In the genomic region with DNA sequence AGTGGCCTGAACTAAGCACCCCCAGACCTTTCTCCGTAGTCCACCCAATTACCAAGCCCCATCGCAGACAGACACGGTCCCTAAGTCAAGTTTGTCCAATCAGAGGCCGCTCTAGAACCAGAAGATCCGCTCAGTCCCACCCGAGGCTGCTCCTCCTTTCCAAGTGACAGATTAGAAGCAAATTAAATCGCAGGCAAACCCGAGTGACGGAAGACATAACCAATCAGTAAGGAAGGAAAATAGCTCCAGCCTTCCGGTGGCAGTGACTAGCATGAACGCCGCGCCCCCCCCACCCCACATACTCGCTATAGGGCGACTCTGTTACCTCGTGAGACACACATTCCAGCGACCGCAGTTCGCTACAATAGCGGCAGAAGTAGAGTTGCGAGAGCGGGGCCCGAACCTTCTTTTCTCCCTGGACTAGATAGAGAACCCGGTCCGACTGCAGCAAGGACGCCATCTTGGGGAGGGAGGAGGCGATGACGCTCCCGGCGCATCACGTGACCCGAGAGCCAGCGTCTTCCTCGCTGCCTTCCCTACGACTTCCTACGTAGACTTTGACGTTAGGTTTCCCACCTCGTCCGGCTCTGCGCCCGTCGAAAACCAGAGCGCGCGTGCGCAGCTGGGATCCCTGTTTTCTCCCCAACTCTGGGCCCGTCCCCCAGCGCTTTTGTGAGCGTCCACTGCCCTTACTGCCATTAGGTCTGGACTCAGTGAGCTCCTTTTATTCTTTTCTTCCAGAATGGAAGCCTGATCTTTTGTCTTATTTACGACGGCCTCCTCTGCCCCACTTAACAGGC, we compare ENCODE assay signal across 1 cellular context.
TF ChIP-seq lines count a peak whose summit lies in the region.

A gene (minus strand): TSS at position 484 of the 800 bp plus-strand sequence. CDS start 24 bp downstream, at position 460.

TF ChIP-seq in HEK293, 187 proteins besides CTCF, POLR2A, EP300 and RAD21 (continued from another document and continues in another):
- no peak for TF ChIP-seq ZNF701 (tag by site-specific recombination; IDR thresholded peaks at IDR 0.05)
- TF ChIP-seq, protein P1, sequence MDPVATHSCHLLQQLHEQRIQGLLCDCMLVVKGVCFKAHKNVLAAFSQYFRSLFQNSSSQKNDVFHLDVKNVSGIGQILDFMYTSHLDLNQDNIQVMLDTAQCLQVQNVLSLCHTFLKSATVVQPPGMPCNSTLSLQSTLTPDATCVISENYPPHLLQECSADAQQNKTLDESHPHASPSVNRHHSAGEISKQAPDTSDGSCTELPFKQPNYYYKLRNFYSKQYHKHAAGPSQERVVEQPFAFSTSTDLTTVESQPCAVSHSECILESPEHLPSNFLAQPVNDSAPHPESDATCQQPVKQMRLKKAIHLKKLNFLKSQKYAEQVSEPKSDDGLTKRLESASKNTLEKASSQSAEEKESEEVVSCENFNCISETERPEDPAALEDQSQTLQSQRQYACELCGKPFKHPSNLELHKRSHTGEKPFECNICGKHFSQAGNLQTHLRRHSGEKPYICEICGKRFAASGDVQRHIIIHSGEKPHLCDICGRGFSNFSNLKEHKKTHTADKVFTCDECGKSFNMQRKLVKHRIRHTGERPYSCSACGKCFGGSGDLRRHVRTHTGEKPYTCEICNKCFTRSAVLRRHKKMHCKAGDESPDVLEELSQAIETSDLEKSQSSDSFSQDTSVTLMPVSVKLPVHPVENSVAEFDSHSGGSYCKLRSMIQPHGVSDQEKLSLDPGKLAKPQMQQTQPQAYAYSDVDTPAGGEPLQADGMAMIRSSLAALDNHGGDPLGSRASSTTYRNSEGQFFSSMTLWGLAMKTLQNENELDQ (tag by site-specific recombination; IDR thresholded peaks at IDR 0.05; ENCODE audit: low read depth): no peak
- 0 out of 2 replicates have a peak, but pooled peaks have one; percentile 47 for TF ChIP-seq ZNF391 (tag by site-specific recombination; IDR thresholded peaks at IDR 0.05; ENCODE audit: borderline replicate concordance, low read depth)
- peak; percentile 55; the same call in 1 of the 2 replicates for TF ChIP-seq ZNF2 (tag by site-specific recombination; IDR thresholded peaks at IDR 0.05)
- peak; percentile 20; the same call in 1 of the 2 replicates for TF ChIP-seq EGR2 (tag by site-specific recombination; IDR thresholded peaks at IDR 0.05; ENCODE audit: low read depth)
- TF ChIP-seq ZNF140 (tag by site-specific recombination; IDR thresholded peaks at IDR 0.05): no peak
- TF ChIP-seq, protein P2, sequence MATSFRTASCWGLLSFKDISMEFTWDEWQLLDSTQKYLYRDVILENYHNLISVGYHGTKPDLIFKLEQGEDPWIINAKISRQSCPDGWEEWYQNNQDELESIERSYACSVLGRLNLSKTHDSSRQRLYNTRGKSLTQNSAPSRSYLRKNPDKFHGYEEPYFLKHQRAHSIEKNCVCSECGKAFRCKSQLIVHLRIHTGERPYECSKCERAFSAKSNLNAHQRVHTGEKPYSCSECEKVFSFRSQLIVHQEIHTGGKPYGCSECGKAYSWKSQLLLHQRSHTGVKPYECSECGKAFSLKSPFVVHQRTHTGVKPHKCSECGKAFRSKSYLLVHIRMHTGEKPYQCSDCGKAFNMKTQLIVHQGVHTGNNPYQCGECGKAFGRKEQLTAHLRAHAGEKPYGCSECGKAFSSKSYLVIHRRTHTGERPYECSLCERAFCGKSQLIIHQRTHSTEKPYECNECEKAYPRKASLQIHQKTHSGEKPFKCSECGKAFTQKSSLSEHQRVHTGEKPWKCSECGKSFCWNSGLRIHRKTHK (tag by site-specific recombination; IDR thresholded peaks at IDR 0.05): no peak
- TF ChIP-seq ZNF600 (tag by site-specific recombination; IDR thresholded peaks at IDR 0.05): no peak
- no peak for TF ChIP-seq ZNF214 (tag by site-specific recombination; IDR thresholded peaks at IDR 0.05; ENCODE audit: borderline replicate concordance)
- peak; percentile 87 for TF ChIP-seq ZNF366 (tag by site-specific recombination; conservative IDR thresholded peaks at IDR 0.05)
- no peak for TF ChIP-seq ZNF184 (tag by site-specific recombination; IDR thresholded peaks at IDR 0.05)
- no peak for TF ChIP-seq ZNF112 (tag by site-specific recombination; IDR thresholded peaks at IDR 0.05)
- TF ChIP-seq, protein P3, sequence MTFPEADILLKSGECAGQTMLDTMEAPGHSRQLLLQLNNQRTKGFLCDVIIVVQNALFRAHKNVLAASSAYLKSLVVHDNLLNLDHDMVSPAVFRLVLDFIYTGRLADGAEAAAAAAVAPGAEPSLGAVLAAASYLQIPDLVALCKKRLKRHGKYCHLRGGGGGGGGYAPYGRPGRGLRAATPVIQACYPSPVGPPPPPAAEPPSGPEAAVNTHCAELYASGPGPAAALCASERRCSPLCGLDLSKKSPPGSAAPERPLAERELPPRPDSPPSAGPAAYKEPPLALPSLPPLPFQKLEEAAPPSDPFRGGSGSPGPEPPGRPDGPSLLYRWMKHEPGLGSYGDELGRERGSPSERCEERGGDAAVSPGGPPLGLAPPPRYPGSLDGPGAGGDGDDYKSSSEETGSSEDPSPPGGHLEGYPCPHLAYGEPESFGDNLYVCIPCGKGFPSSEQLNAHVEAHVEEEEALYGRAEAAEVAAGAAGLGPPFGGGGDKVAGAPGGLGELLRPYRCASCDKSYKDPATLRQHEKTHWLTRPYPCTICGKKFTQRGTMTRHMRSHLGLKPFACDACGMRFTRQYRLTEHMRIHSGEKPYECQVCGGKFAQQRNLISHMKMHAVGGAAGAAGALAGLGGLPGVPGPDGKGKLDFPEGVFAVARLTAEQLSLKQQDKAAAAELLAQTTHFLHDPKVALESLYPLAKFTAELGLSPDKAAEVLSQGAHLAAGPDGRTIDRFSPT (tag by site-specific recombination; IDR thresholded peaks at IDR 0.05): no peak
- no peak for TF ChIP-seq ZBTB7A (tag by site-specific recombination; IDR thresholded peaks at IDR 0.05; ENCODE audit: low read depth)
- TF ChIP-seq ZFP41 (tag by site-specific recombination; IDR thresholded peaks at IDR 0.05; ENCODE audit: borderline replicate concordance): no peak
- no peak for TF ChIP-seq ZNF555 (tag by site-specific recombination; conservative IDR thresholded peaks at IDR 0.05)
- TF ChIP-seq, protein P4, sequence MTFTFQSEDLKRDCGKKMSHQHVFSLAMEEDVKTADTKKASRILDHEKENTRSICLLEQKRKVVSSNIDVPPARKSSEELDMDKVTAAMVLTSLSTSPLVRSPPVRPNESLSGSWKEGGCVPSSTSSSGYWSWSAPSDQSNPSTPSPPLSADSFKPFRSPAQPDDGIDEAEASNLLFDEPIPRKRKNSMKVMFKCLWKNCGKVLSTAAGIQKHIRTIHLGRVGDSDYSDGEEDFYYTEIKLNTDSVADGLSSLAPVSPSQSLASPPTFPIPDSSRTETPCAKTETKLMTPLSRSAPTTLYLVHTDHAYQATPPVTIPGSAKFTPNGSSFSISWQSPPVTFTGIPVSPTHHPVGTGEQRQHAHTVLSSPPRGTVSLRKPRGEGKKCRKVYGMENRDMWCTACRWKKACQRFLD (tag by site-specific recombination; IDR thresholded peaks at IDR 0.05): no peak
- no peak for TF ChIP-seq ZNF776 (tag by site-specific recombination; IDR thresholded peaks at IDR 0.05; ENCODE audit: borderline replicate concordance)
- TF ChIP-seq, protein P5, sequence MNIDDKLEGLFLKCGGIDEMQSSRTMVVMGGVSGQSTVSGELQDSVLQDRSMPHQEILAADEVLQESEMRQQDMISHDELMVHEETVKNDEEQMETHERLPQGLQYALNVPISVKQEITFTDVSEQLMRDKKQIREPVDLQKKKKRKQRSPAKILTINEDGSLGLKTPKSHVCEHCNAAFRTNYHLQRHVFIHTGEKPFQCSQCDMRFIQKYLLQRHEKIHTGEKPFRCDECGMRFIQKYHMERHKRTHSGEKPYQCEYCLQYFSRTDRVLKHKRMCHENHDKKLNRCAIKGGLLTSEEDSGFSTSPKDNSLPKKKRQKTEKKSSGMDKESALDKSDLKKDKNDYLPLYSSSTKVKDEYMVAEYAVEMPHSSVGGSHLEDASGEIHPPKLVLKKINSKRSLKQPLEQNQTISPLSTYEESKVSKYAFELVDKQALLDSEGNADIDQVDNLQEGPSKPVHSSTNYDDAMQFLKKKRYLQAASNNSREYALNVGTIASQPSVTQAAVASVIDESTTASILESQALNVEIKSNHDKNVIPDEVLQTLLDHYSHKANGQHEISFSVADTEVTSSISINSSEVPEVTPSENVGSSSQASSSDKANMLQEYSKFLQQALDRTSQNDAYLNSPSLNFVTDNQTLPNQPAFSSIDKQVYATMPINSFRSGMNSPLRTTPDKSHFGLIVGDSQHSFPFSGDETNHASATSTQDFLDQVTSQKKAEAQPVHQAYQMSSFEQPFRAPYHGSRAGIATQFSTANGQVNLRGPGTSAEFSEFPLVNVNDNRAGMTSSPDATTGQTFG (tag by site-specific recombination; IDR thresholded peaks at IDR 0.05; ENCODE audit: borderline replicate concordance): no peak
- peak; percentile 95 for TF ChIP-seq YY1 (tag by site-specific recombination; IDR thresholded peaks at IDR 0.05)
- TF ChIP-seq, protein P6, sequence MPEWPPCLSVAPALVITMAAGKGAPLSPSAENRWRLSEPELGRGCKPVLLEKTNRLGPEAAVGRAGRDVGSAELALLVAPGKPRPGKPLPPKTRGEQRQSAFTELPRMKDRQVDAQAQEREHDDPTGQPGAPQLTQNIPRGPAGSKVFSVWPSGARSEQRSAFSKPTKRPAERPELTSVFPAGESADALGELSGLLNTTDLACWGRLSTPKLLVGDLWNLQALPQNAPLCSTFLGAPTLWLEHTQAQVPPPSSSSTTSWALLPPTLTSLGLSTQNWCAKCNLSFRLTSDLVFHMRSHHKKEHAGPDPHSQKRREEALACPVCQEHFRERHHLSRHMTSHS (tag by site-specific recombination; IDR thresholded peaks at IDR 0.05): no peak
- TF ChIP-seq, protein P7, sequence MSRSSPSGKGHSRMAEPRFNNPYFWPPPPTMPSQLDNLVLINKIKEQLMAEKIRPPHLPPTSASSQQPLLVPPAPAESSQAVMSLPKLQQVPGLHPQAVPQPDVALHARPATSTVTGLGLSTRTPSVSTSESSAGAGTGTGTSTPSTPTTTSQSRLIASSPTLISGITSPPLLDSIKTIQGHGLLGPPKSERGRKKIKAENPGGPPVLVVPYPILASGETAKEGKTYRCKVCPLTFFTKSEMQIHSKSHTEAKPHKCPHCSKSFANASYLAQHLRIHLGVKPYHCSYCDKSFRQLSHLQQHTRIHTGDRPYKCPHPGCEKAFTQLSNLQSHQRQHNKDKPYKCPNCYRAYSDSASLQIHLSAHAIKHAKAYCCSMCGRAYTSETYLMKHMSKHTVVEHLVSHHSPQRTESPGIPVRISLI (tag by site-specific recombination; IDR thresholded peaks at IDR 0.05): no peak
- no peak for TF ChIP-seq ZNF514 (tag by site-specific recombination; IDR thresholded peaks at IDR 0.05)
- TF ChIP-seq GLI4 (tag by site-specific recombination; IDR thresholded peaks at IDR 0.05): peak; percentile 35; the same call in 1 of the 2 replicates
- TF ChIP-seq ZSCAN23 (tag by site-specific recombination; IDR thresholded peaks at IDR 0.05): no peak
- no peak for TF ChIP-seq GLIS1 (tag by site-specific recombination; IDR thresholded peaks at IDR 0.05)
- no peak for TF ChIP-seq KLF7 (tag by site-specific recombination; IDR thresholded peaks at IDR 0.05; ENCODE audit: borderline replicate concordance)
- no peak for TF ChIP-seq RBAK (tag by site-specific recombination; IDR thresholded peaks at IDR 0.05)
- TF ChIP-seq ZNF501 (tag by site-specific recombination; IDR thresholded peaks at IDR 0.05): peak; percentile 81
- no peak for TF ChIP-seq ZNF132 (tag by site-specific recombination; IDR thresholded peaks at IDR 0.05; ENCODE audit: borderline replicate concordance)
- TF ChIP-seq, protein P8, sequence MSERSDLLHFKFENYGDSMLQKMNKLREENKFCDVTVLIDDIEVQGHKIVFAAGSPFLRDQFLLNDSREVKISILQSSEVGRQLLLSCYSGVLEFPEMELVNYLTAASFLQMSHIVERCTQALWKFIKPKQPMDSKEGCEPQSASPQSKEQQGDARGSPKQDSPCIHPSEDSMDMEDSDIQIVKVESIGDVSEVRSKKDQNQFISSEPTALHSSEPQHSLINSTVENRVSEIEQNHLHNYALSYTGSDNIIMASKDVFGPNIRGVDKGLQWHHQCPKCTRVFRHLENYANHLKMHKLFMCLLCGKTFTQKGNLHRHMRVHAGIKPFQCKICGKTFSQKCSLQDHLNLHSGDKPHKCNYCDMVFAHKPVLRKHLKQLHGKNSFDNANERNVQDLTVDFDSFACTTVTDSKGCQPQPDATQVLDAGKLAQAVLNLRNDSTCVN (tag by site-specific recombination; optimal IDR thresholded peaks at IDR 0.05): peak; percentile 59
- TF ChIP-seq HOXA7 (CRISPR knock-in tag; IDR thresholded peaks at IDR 0.05; ENCODE audit: borderline replicate concordance): no peak
- no peak for TF ChIP-seq ZNF292 (tag by site-specific recombination; IDR thresholded peaks at IDR 0.05; ENCODE audit: borderline replicate concordance, low read depth)
- no peak for TF ChIP-seq ZNF785 (tag by site-specific recombination; IDR thresholded peaks at IDR 0.05)
- no peak for TF ChIP-seq ZNF37A (tag by site-specific recombination; IDR thresholded peaks at IDR 0.05)
- peak; percentile 86 for TF ChIP-seq SP3 (tag by site-specific recombination; IDR thresholded peaks at IDR 0.05)
- TF ChIP-seq, protein P9, sequence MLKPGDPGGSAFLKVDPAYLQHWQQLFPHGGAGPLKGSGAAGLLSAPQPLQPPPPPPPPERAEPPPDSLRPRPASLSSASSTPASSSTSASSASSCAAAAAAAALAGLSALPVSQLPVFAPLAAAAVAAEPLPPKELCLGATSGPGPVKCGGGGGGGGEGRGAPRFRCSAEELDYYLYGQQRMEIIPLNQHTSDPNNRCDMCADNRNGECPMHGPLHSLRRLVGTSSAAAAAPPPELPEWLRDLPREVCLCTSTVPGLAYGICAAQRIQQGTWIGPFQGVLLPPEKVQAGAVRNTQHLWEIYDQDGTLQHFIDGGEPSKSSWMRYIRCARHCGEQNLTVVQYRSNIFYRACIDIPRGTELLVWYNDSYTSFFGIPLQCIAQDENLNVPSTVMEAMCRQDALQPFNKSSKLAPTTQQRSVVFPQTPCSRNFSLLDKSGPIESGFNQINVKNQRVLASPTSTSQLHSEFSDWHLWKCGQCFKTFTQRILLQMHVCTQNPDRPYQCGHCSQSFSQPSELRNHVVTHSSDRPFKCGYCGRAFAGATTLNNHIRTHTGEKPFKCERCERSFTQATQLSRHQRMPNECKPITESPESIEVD (tag by site-specific recombination; IDR thresholded peaks at IDR 0.05): no peak; the same call in 1 of the 2 replicates
- TF ChIP-seq ZIC2 (tag by site-specific recombination; IDR thresholded peaks at IDR 0.05): no peak
- TF ChIP-seq ZNF433 (tag by site-specific recombination; IDR thresholded peaks at IDR 0.05; ENCODE audit: low read depth): no peak
- no peak for TF ChIP-seq ZNF621 (tag by site-specific recombination; IDR thresholded peaks at IDR 0.05)
- TF ChIP-seq ZNF510 (tag by site-specific recombination; IDR thresholded peaks at IDR 0.05; ENCODE audit: insufficient replicate concordance): no peak
- no peak; the same call in 1 of the 2 replicates for TF ChIP-seq ZNF121 (tag by site-specific recombination; IDR thresholded peaks at IDR 0.05)
- TF ChIP-seq, protein P10, sequence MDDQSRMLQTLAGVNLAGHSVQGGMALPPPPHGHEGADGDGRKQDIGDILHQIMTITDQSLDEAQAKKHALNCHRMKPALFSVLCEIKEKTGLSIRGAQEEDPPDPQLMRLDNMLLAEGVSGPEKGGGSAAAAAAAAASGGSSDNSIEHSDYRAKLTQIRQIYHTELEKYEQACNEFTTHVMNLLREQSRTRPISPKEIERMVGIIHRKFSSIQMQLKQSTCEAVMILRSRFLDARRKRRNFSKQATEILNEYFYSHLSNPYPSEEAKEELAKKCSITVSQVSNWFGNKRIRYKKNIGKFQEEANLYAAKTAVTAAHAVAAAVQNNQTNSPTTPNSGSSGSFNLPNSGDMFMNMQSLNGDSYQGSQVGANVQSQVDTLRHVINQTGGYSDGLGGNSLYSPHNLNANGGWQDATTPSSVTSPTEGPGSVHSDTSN (CRISPR knock-in tag; IDR thresholded peaks at IDR 0.05): no peak; the same call in 1 of the 2 replicates
- peak; percentile 100 for TF ChIP-seq ZBTB48 (tag by site-specific recombination; IDR thresholded peaks at IDR 0.05)
- TF ChIP-seq ZNF19 (tag by site-specific recombination; IDR thresholded peaks at IDR 0.05; ENCODE audit: low read depth): no peak
- no peak for TF ChIP-seq ZNF16 (tag by site-specific recombination; IDR thresholded peaks at IDR 0.05; ENCODE audit: low read depth)
